ENCODE assay signal across 8 cellular contexts in genomic region chr6:116570856-116571682, GRCh38. TPM values are rescaled to one million over a fixed set of nuclear protein-coding genes. Genes with fewer than 3 reads are reported as not detected.
DNase-seq lines count a peak whose midpoint lies in the region; ATAC-seq and TF ChIP-seq lines count a peak whose summit lies in the region.

Gene RWDD1 (plus strand): TSS chr6:116571504. CDS start chr6:116571583, 79 bp downstream.

- TF ChIP-seq CTCF in right atrium auricular region (IDR thresholded peaks at IDR 0.05) (peak in 1 of 2 donors; percentile 49), uterus (IDR thresholded peaks at IDR 0.05) (peak in 3 of 4 experiments; percentile 23 to 45 (median 27))

- H3K4me1 ChIP-seq in right atrium auricular region (peaks cover 0 to 33% of the 10 kb centered on the region in 2 donors), uterus (peaks cover 3 to 7% of the 10 kb centered on the region in 2 donors)

- peak; percentile 59 to 79 for TF ChIP-seq POLR2A in uterus (IDR thresholded peaks at IDR 0.05)

- H3K9me3 ChIP-seq in right atrium auricular region (no peaks in the 10 kb centered on the region), uterus (no peaks in the 10 kb centered on the region)

- peak; percentile 84 for ATAC-seq in GM18499 (IDR thresholded peaks at IDR 0.05; ENCODE audit: insufficient read depth, unreplicated experiment)
- ATAC-seq in HG02943 (IDR thresholded peaks at IDR 0.05; ENCODE audit: low read depth, unreplicated experiment): peak; percentile 96

- H3K27ac ChIP-seq in right atrium auricular region (peak within 1 kb of the TSS; percentile 91 to 94), uterus (peak within 1 kb of the TSS; percentile 74 to 87)

- H3K4me3 ChIP-seq in right atrium auricular region (peak within 1 kb of the TSS; percentile 78 to 96), uterus (peak within 1 kb of the TSS; percentile 60 to 89)

- DNase-seq in NCI-H187 treated with DMSO at 0.1 percent for 48 hours (lab: John Stamatoyannopoulos, UW): peak; percentile 81
- DNase-seq in anterior cingulate cortex (lab: John Stamatoyannopoulos, UW): peak; percentile 88 to 100 (median 98)
- DNase-seq in right atrium auricular region (ENCODE audit: low spot score): peak; percentile 98
- DNase-seq in pulmonary artery endothelial cell (ENCODE audit: low read depth, low spot score): peak; percentile 99
- peak; percentile 98 to 99 for DNase-seq in uterus

- peaks cover 6% of the 10 kb centered on the region for H3K36me3 ChIP-seq in right atrium auricular region
- no peaks in the 10 kb centered on the region for H3K36me3 ChIP-seq in uterus

- no peaks in the 10 kb centered on the region for H3K27me3 ChIP-seq in right atrium auricular region
- H3K27me3 ChIP-seq in uterus: no peaks in the 10 kb centered on the region

- intact Hi-C loops in T-helper 2 cell treated with Interferon-gamma antibody and Interleukin-4, amounts not matched to agents 100 ng/mL and 5 ng/mL, for 36 hours (cut with micrococcal nuclease): loop anchor here (1.0 to 2.0 kb wide), 11 partner anchors 38 to 1031 kb away; partner anchors contain the start of genes GOPC, KPNA5, RSPH4A and TSPYL1
- intact Hi-C loops in uterus (cut with DNase I; ENCODE audit: low total_unique reads): no loop called here

RNA-seq across cellular contexts. Expression of gene RWDD1, which starts in this region (rescaled TPM):
- total RNA-seq in T-helper 2 cell treated with Interferon-gamma antibody and Interleukin-4, amounts not matched to agents 100 ng/mL and 5 ng/mL, for 36 hours: 38.4 and 40.5 TPM in 2 replicates
- total RNA-seq in right atrium auricular region (10 to 100 TPM; 42.2 to 46.9 TPM), pulmonary artery endothelial cell (24.7 and 25.9 TPM in 2 replicates), uterus (100 to 1,000 TPM in 1 of 4 donors, 10 to 100 TPM in 3; 10.2 to 104 (median 36.1) TPM)

Comparison
In these comparisons a context has a peak if more than half of its experiments do, and no peak if none do; other contexts are left out.
1. Peak in every context shown above with its lines: DNase-seq, ATAC-seq, H3K4me3 ChIP-seq and H3K27ac ChIP-seq.